Comparison of ENCODE assay signal across 1 cellular context in the genomic region with DNA sequence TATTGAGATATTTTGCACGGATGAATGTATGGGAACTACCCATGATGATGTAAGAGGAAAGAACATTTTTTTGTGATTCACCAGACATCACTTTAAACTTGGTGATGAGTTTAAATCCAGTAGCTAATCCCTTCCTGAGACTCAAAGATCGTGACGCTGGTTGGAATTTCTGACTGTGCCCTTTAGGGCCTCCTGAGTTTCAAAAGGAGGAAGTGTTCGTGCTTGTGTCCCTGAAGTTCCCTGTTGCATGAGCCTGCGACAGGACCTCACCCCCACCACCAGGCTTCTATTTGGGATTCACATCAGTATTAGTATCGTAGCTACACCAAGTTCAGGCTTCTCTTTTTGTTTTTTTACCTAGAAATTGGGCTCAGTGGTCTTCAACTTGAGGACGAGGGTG.
TF ChIP-seq lines count a peak whose summit lies in the region.

No MANE protein-coding gene starts in this region.

TF ChIP-seq in GM12878, 131 proteins besides CTCF, POLR2A, EP300 and RAD21:
- TF ChIP-seq, protein P1, sequence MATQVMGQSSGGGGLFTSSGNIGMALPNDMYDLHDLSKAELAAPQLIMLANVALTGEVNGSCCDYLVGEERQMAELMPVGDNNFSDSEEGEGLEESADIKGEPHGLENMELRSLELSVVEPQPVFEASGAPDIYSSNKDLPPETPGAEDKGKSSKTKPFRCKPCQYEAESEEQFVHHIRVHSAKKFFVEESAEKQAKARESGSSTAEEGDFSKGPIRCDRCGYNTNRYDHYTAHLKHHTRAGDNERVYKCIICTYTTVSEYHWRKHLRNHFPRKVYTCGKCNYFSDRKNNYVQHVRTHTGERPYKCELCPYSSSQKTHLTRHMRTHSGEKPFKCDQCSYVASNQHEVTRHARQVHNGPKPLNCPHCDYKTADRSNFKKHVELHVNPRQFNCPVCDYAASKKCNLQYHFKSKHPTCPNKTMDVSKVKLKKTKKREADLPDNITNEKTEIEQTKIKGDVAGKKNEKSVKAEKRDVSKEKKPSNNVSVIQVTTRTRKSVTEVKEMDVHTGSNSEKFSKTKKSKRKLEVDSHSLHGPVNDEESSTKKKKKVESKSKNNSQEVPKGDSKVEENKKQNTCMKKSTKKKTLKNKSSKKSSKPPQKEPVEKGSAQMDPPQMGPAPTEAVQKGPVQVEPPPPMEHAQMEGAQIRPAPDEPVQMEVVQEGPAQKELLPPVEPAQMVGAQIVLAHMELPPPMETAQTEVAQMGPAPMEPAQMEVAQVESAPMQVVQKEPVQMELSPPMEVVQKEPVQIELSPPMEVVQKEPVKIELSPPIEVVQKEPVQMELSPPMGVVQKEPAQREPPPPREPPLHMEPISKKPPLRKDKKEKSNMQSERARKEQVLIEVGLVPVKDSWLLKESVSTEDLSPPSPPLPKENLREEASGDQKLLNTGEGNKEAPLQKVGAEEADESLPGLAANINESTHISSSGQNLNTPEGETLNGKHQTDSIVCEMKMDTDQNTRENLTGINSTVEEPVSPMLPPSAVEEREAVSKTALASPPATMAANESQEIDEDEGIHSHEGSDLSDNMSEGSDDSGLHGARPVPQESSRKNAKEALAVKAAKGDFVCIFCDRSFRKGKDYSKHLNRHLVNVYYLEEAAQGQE (IDR thresholded peaks at IDR 0.05; ENCODE audit: low read depth, low read length): no peak
- no peak for TF ChIP-seq HCFC1 (IDR thresholded peaks at IDR 0.05; ENCODE audit: low read length)
- no peak for TF ChIP-seq SUPT20H (IDR thresholded peaks at IDR 0.05; ENCODE audit: borderline replicate concordance, control insufficient read depth, low read depth, low read length)
- TF ChIP-seq SPI1 (IDR thresholded peaks at IDR 0.05; ENCODE audit: borderline replicate concordance, insufficient read depth, low read depth, low read length): peak; percentile 27; the same call in 1 of the 2 replicates
